8 cellular contexts compared by ENCODE assay signal in the genomic region with DNA sequence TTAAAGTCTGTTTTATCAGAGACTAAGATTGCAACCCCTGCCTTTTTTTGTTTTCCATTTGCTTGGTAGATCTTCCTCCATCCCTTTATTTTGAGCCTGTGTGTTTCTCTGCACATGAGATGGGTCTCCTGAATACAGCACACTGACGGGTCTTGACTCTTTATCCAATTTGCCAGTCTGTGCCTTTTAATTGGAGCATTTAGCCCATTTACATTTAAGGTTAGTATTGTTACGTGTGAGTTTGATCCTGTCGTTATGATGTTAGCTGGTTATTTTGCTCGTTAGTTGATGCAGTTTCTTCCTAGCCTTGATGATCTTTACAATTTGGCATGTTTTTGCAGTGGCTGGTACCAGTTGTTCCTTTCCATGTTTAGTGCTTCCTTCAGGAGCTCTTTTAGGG.
DNase-seq lines count a peak whose midpoint lies in the region; ATAC-seq and TF ChIP-seq lines count a peak whose summit lies in the region.
"Not testable (repeated sequence)": the region's sequence is repeated elsewhere in the genome, so short reads cannot be mapped to it uniquely, and the experiment has no call there.

No MANE protein-coding gene starts in this region.

- peaks cover 56 to 88% (median 71%) of the 10 kb centered on the region in 4 donors for H3K4me1 Mint-ChIP-seq in CD4-positive, alpha-beta memory T cell
- H3K4me1 Mint-ChIP-seq in T-helper 1 cell treated with Interleukin-12 subunit alpha and Interleukin-12 subunit beta and Interleukin-4 antibody, amounts not matched to agents 30 μg/mL and 1 μg/mL, for 36 hours (ENCODE audit: low read depth), result peaks cover 50% of the 10 kb centered on the region
- peaks cover 80% of the 10 kb centered on the region for H3K4me1 Mint-ChIP-seq in activated CD8-positive, alpha-beta T cell treated with anti-CD3 and anti-CD28 coated beads for 36 hours (ENCODE audit: low read depth)
- H3K4me1 Mint-ChIP-seq in activated T-helper 1 cell treated with anti-CD3 and anti-CD28 coated beads, Interleukin-12 subunit alpha, Interleukin-12 subunit beta, Interleukin-2, Interleukin-4 antibody, amounts not matched to agents 30 ng/mL and 10 ng/mL and 1 ng/mL, durations not matched to agents 14 hours and 24 hours and 36 hours (ENCODE audit: low read depth), result peaks cover 55% of the 10 kb centered on the region
- peaks cover 78% of the 10 kb centered on the region for H3K4me1 Mint-ChIP-seq in activated naive CD8-positive, alpha-beta T cell (ENCODE audit: low read depth)
- H3K4me1 Mint-ChIP-seq in central memory CD8-positive, alpha-beta T cell, result peaks cover 64% of the 10 kb centered on the region
- peaks cover 21 to 85% (median 69%) of the 10 kb centered on the region in 4 donors for H3K4me1 Mint-ChIP-seq in naive thymus-derived CD8-positive, alpha-beta T cell
- peaks cover 82% of the 10 kb centered on the region for H3K4me1 Mint-ChIP-seq in stimulated activated naive CD8-positive, alpha-beta T cell treated with anti-CD3 and anti-CD28 coated beads, Interleukin-15, Interleukin-2, amounts not matched to agents 100 ng/mL and 50 ng/mL, for 24 hours (ENCODE audit: low read depth)

- H3K27me3 ChIP-seq in CD4-positive, alpha-beta memory T cell (ENCODE audit: insufficient read depth, low read length), result not testable (repeated sequence)

- TF ChIP-seq CTCF in activated CD8-positive, alpha-beta T cell treated with anti-CD3 and anti-CD28 coated beads for 36 hours (IDR thresholded peaks at IDR 0.05), result not testable (repeated sequence)

- H3K27me3 Mint-ChIP-seq in CD4-positive, alpha-beta memory T cell; T-helper 1 cell treated with Interleukin-12 subunit alpha and Interleukin-12 subunit beta and Interleukin-4 antibody, amounts not matched to agents 30 μg/mL and 1 μg/mL, for 36 hours (ENCODE audit: low read depth); activated CD8-positive, alpha-beta T cell treated with anti-CD3 and anti-CD28 coated beads for 36 hours; activated T-helper 1 cell treated with anti-CD3 and anti-CD28 coated beads, Interleukin-12 subunit alpha, Interleukin-12 subunit beta, Interleukin-2, Interleukin-4 antibody, amounts not matched to agents 30 ng/mL and 10 ng/mL and 1 ng/mL, durations not matched to agents 14 hours and 24 hours and 36 hours (ENCODE audit: insufficient read depth); activated naive CD8-positive, alpha-beta T cell; central memory CD8-positive, alpha-beta T cell; naive thymus-derived CD8-positive, alpha-beta T cell; stimulated activated naive CD8-positive, alpha-beta T cell treated with anti-CD3 and anti-CD28 coated beads, Interleukin-15, Interleukin-2, amounts not matched to agents 100 ng/mL and 50 ng/mL, for 24 hours: not testable (repeated sequence)

- H3K4me3 ChIP-seq in CD4-positive, alpha-beta memory T cell (ENCODE audit: low read length in 2 of 2), result not testable (repeated sequence)

- POLR2A ChIA-PET in CD4-positive, alpha-beta memory T cell (lab: Charles Lee; ENCODE audit: partially characterized antibody), result interaction anchor here (1.0 to 4.5 kb wide), 4 partner anchors 20 to 47 kb away, joined by 3 to 27 read pairs (median 13); no protein-coding TSS in a partner anchor
- POLR2A ChIA-PET in activated CD8-positive, alpha-beta T cell treated with anti-CD3 and anti-CD28 coated beads for 36 hours (lab: Charles Lee); naive thymus-derived CD8-positive, alpha-beta T cell (lab: Charles Lee): not testable (repeated sequence)

- peaks cover 49% of the 10 kb centered on the region for H3K4me1 ChIP-seq in CD4-positive, alpha-beta memory T cell (ENCODE audit: insufficient read depth, low read length)

- not testable (repeated sequence) for H3K9me3 ChIP-seq in CD4-positive, alpha-beta memory T cell (ENCODE audit: control insufficient read depth in 1 of 2, low read length in 2 of 2)

- H3K4me3 Mint-ChIP-seq in CD4-positive, alpha-beta memory T cell, result peak overlapping the region in 6 of 8 donors; percentile 49 to 84 (median 58)
- not testable (repeated sequence) for H3K4me3 Mint-ChIP-seq in T-helper 1 cell treated with Interleukin-12 subunit alpha and Interleukin-12 subunit beta and Interleukin-4 antibody, amounts not matched to agents 30 μg/mL and 1 μg/mL, for 36 hours; activated CD8-positive, alpha-beta T cell treated with anti-CD3 and anti-CD28 coated beads for 36 hours; activated T-helper 1 cell treated with anti-CD3 and anti-CD28 coated beads, Interleukin-12 subunit alpha, Interleukin-12 subunit beta, Interleukin-2, Interleukin-4 antibody, amounts not matched to agents 30 ng/mL and 10 ng/mL and 1 ng/mL, durations not matched to agents 14 hours and 24 hours and 36 hours; stimulated activated naive CD8-positive, alpha-beta T cell treated with anti-CD3 and anti-CD28 coated beads, Interleukin-15, Interleukin-2, amounts not matched to agents 100 ng/mL and 50 ng/mL, for 24 hours
- peak overlapping the region; percentile 33 for H3K4me3 Mint-ChIP-seq in activated naive CD8-positive, alpha-beta T cell
- peak overlapping the region; percentile 48 for H3K4me3 Mint-ChIP-seq in central memory CD8-positive, alpha-beta T cell
- peak overlapping the region in 5 of 10 donors; percentile 40 to 70 (median 65) for H3K4me3 Mint-ChIP-seq in naive thymus-derived CD8-positive, alpha-beta T cell

- H3K27ac Mint-ChIP-seq in CD4-positive, alpha-beta memory T cell, result peak overlapping the region; percentile 60 to 95 (median 91)
- peak overlapping the region; percentile 57 for H3K27ac Mint-ChIP-seq in T-helper 1 cell treated with Interleukin-12 subunit alpha and Interleukin-12 subunit beta and Interleukin-4 antibody, amounts not matched to agents 30 μg/mL and 1 μg/mL, for 36 hours
- H3K27ac Mint-ChIP-seq in activated CD8-positive, alpha-beta T cell treated with anti-CD3 and anti-CD28 coated beads for 36 hours, result peak overlapping the region; percentile 77
- H3K27ac Mint-ChIP-seq in activated T-helper 1 cell treated with anti-CD3 and anti-CD28 coated beads, Interleukin-12 subunit alpha, Interleukin-12 subunit beta, Interleukin-2, Interleukin-4 antibody, amounts not matched to agents 30 ng/mL and 10 ng/mL and 1 ng/mL, durations not matched to agents 14 hours and 24 hours and 36 hours, result peak overlapping the region; percentile 3
- H3K27ac Mint-ChIP-seq in activated naive CD8-positive, alpha-beta T cell, result peak overlapping the region; percentile 85
- peak overlapping the region; percentile 96 for H3K27ac Mint-ChIP-seq in central memory CD8-positive, alpha-beta T cell (ENCODE audit: low read depth)
- H3K27ac Mint-ChIP-seq in naive thymus-derived CD8-positive, alpha-beta T cell, result peak overlapping the region; percentile 27 to 94 (median 82)
- H3K27ac Mint-ChIP-seq in stimulated activated naive CD8-positive, alpha-beta T cell treated with anti-CD3 and anti-CD28 coated beads, Interleukin-15, Interleukin-2, amounts not matched to agents 100 ng/mL and 50 ng/mL, for 24 hours, result peak overlapping the region; percentile 66

- CTCF ChIA-PET in CD4-positive, alpha-beta memory T cell (lab: Charles Lee; ENCODE audit: partially characterized antibody), result interaction anchor here (2.8 kb wide), 1 partner anchor 46 kb away, joined by 11 read pairs; no protein-coding TSS in a partner anchor
- CTCF ChIA-PET in activated CD8-positive, alpha-beta T cell treated with anti-CD3 and anti-CD28 coated beads for 36 hours (lab: Charles Lee), result not testable (repeated sequence)

- not testable (repeated sequence) for H3K27ac ChIP-seq in CD4-positive, alpha-beta memory T cell (ENCODE audit: low read depth, low read length)

- not testable (repeated sequence) for ATAC-seq in activated CD8-positive, alpha-beta T cell treated with anti-CD3 and anti-CD28 coated beads for 36 hours; central memory CD8-positive, alpha-beta T cell (replicated peaks; ENCODE audit: extremely low read depth, poor library complexity, severe bottlenecking); naive thymus-derived CD8-positive, alpha-beta T cell

- intact Hi-C loops in CD4-positive, alpha-beta memory T cell (cut with micrococcal nuclease), result loop anchor here (2.0 kb wide), 3 partner anchors 47 to 73 kb away; no protein-coding TSS in a partner anchor
- intact Hi-C loops in activated CD8-positive, alpha-beta T cell treated with anti-CD3 and anti-CD28 coated beads for 36 hours (cut with micrococcal nuclease); activated T-helper 1 cell treated with anti-CD3 and anti-CD28 coated beads, Interleukin-12 subunit alpha, Interleukin-12 subunit beta, Interleukin-2, Interleukin-4 antibody, amounts not matched to agents 30 ng/mL and 10 ng/mL and 1 ng/mL, durations not matched to agents 14 hours and 24 hours and 36 hours (cut with micrococcal nuclease): not testable (repeated sequence)

- not testable (repeated sequence) for H3K36me3 ChIP-seq in CD4-positive, alpha-beta memory T cell (ENCODE audit: insufficient read depth, low read length)

- peaks cover 48 to 62% of the 10 kb centered on the region in 2 donors for H3K36me3 Mint-ChIP-seq in CD4-positive, alpha-beta memory T cell
- peaks cover 43% of the 10 kb centered on the region for H3K36me3 Mint-ChIP-seq in T-helper 1 cell treated with Interleukin-12 subunit alpha and Interleukin-12 subunit beta and Interleukin-4 antibody, amounts not matched to agents 30 μg/mL and 1 μg/mL, for 36 hours (ENCODE audit: low read depth)
- peaks cover 90% of the 10 kb centered on the region for H3K36me3 Mint-ChIP-seq in activated CD8-positive, alpha-beta T cell treated with anti-CD3 and anti-CD28 coated beads for 36 hours (ENCODE audit: low read depth)
- H3K36me3 Mint-ChIP-seq in activated T-helper 1 cell treated with anti-CD3 and anti-CD28 coated beads, Interleukin-12 subunit alpha, Interleukin-12 subunit beta, Interleukin-2, Interleukin-4 antibody, amounts not matched to agents 30 ng/mL and 10 ng/mL and 1 ng/mL, durations not matched to agents 14 hours and 24 hours and 36 hours (ENCODE audit: low read depth), result peaks cover 40% of the 10 kb centered on the region
- peaks cover 26% of the 10 kb centered on the region for H3K36me3 Mint-ChIP-seq in activated naive CD8-positive, alpha-beta T cell
- peaks cover 56% of the 10 kb centered on the region for H3K36me3 Mint-ChIP-seq in central memory CD8-positive, alpha-beta T cell (ENCODE audit: insufficient read depth)
- peaks cover 16 to 58% (median 57%) of the 10 kb centered on the region in 3 donors for H3K36me3 Mint-ChIP-seq in naive thymus-derived CD8-positive, alpha-beta T cell
- peaks cover 62% of the 10 kb centered on the region for H3K36me3 Mint-ChIP-seq in stimulated activated naive CD8-positive, alpha-beta T cell treated with anti-CD3 and anti-CD28 coated beads, Interleukin-15, Interleukin-2, amounts not matched to agents 100 ng/mL and 50 ng/mL, for 24 hours (ENCODE audit: low read depth)

- peaks cover 0 to 11% (median 3%) of the 10 kb centered on the region in 8 donors for H3K9me3 Mint-ChIP-seq in CD4-positive, alpha-beta memory T cell
- H3K9me3 Mint-ChIP-seq in T-helper 1 cell treated with Interleukin-12 subunit alpha and Interleukin-12 subunit beta and Interleukin-4 antibody, amounts not matched to agents 30 μg/mL and 1 μg/mL, for 36 hours; activated T-helper 1 cell treated with anti-CD3 and anti-CD28 coated beads, Interleukin-12 subunit alpha, Interleukin-12 subunit beta, Interleukin-2, Interleukin-4 antibody, amounts not matched to agents 30 ng/mL and 10 ng/mL and 1 ng/mL, durations not matched to agents 14 hours and 24 hours and 36 hours; activated naive CD8-positive, alpha-beta T cell (ENCODE audit: low read depth); central memory CD8-positive, alpha-beta T cell; stimulated activated naive CD8-positive, alpha-beta T cell treated with anti-CD3 and anti-CD28 coated beads, Interleukin-15, Interleukin-2, amounts not matched to agents 100 ng/mL and 50 ng/mL, for 24 hours: not testable (repeated sequence)
- peaks cover 32% of the 10 kb centered on the region for H3K9me3 Mint-ChIP-seq in activated CD8-positive, alpha-beta T cell treated with anti-CD3 and anti-CD28 coated beads for 36 hours
- H3K9me3 Mint-ChIP-seq in naive thymus-derived CD8-positive, alpha-beta T cell, result peaks cover 0 to 35% (median 15%) of the 10 kb centered on the region in 9 donors

- not testable (repeated sequence) for DNase-seq in CD4-positive, alpha-beta memory T cell; activated CD8-positive, alpha-beta T cell treated with anti-CD3 and anti-CD28 coated beads for 36 hours; activated T-helper 1 cell treated with anti-CD3 and anti-CD28 coated beads, Interleukin-12 subunit alpha, Interleukin-12 subunit beta, Interleukin-2, Interleukin-4 antibody, amounts not matched to agents 30 ng/mL and 10 ng/mL and 1 ng/mL, durations not matched to agents 14 hours and 24 hours and 36 hours (ENCODE audit: low spot score); central memory CD8-positive, alpha-beta T cell (ENCODE audit: low spot score in 2 of 2); naive thymus-derived CD8-positive, alpha-beta T cell

Comparison
In these comparisons a context has a peak if more than half of its experiments do, and no peak if none do; other contexts are left out.
1. H3K27ac Mint-ChIP-seq: peak in every context shown above with its lines; median percentile 96 in central memory CD8-positive, alpha-beta T cell; 91 in CD4-positive, alpha-beta memory T cell; 85 in activated naive CD8-positive, alpha-beta T cell; 82 in naive thymus-derived CD8-positive, alpha-beta T cell; 77 in activated CD8-positive, alpha-beta T cell treated with anti-CD3 and anti-CD28 coated beads for 36 hours; 66 in stimulated activated naive CD8-positive, alpha-beta T cell treated with anti-CD3 and anti-CD28 coated beads, Interleukin-15, Interleukin-2, amounts not matched to agents 100 ng/mL and 50 ng/mL, for 24 hours; 57 in T-helper 1 cell treated with Interleukin-12 subunit alpha and Interleukin-12 subunit beta and Interleukin-4 antibody, amounts not matched to agents 30 μg/mL and 1 μg/mL, for 36 hours; 3 in activated T-helper 1 cell treated with anti-CD3 and anti-CD28 coated beads, Interleukin-12 subunit alpha, Interleukin-12 subunit beta, Interleukin-2, Interleukin-4 antibody, amounts not matched to agents 30 ng/mL and 10 ng/mL and 1 ng/mL, durations not matched to agents 14 hours and 24 hours and 36 hours.